In the genomic region with DNA sequence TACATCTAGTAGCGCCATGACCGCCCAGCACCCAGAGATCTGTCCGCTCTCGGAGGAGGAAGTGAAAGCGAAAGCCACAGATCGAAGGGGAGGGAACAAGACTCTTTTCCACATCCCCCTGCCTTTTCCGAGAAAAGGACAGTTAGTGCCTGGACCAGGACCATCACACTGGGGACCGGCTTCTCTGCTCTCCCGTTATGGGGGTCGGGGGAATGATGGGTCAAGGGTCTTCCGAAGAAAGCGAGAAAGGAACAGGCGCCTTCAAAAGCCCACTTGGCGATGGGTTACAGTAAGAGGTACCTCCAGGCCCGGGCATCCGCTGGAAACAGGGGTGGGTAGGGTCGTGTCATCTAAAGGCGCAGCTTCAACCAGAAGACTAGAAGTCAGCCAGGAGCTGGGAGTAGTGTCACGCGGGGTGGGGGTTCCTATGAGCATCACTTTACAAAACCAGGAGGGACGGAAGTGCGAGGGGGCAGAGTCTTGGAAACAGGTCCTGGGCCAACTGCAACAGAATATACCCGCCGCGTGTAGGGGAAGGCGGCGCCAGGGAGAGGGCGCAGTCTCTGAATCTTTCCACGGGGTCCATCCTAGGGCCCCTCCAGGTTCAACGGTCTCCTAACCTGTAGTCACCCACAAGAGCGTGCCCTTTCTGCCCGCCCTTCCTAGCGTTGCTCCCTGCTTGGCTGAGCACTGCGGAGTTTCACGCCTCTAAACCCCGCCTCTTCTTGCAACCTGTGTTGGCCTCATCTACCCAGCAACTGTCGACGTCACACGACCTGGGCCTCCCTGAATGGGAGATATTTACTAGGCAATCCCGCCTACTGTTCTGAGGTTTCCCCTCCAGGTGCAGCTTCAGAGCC, we compare ENCODE assay signal across 8 cellular contexts. TPM values are rescaled to one million over a fixed set of nuclear protein-coding genes. Genes with fewer than 3 reads are reported as not detected.
DNase-seq lines count a peak whose midpoint lies in the region; FAIRE-seq and TF ChIP-seq lines count a peak whose summit lies in the region.

PSMB8 (minus strand) TSS at position 69 of the 860 bp plus-strand sequence; CDS start at position 18, 51 bp downstream.

- no peak within 1 kb of the TSS for H2BK5ac ChIP-seq in neuronal stem cell (ENCODE audit: low read length)

- H3K18ac ChIP-seq in neuronal stem cell (ENCODE audit: low read length): peak within 1 kb of the TSS; percentile 89

- peak within 1 kb of the TSS; percentile 6 for H3K23ac ChIP-seq in neuronal stem cell (ENCODE audit: low read depth, low read length, poor library complexity)

- H3K27ac ChIP-seq in neuronal stem cell (replicated peaks; ENCODE audit: low read length) (no peak within 1 kb of the TSS), subcutaneous abdominal adipose tissue (ENCODE audit: low read depth, low read length) (peak within 1 kb of the TSS; percentile 96)

- CTCF ChIA-PET in HEK293T (lab: Yijun Ruan, JAX): interaction anchor here (1.9 kb wide), 1 partner anchor 24 kb away, joined by 7 read pairs; no protein-coding TSS in a partner anchor

- H4K91ac ChIP-seq in neuronal stem cell (ENCODE audit: low read depth, low read length, poor library complexity): no peak within 1 kb of the TSS

- peak within 1 kb of the TSS; percentile 6 for H2BK120ac ChIP-seq in neuronal stem cell (ENCODE audit: low read depth, low read length)

- peak within 1 kb of the TSS; percentile 49 to 76 for H3K4me3 ChIP-seq in neuronal stem cell (ENCODE audit: low read length in 2 of 2)
- peak within 1 kb of the TSS; percentile 77 to 94 (median 91) for H3K4me3 ChIP-seq in subcutaneous abdominal adipose tissue (ENCODE audit: low read depth in 1 of 5, low read length in 5 of 5)

- FAIRE-seq in frontal cortex (lab: Jason Lieb, UNC): no peak

- peak within 1 kb of the TSS; percentile 92 for H2AFZ ChIP-seq in neuronal stem cell (ENCODE audit: low read length)

- DNase-seq in GM04503 (ENCODE audit: low read depth) (peak; percentile 71), HEK293T (ENCODE audit: extremely low spot score) (peak; percentile 82), MV-4-11 (lab: John Stamatoyannopoulos, UW) (peak; percentile 94), SK-MEL-5 (ENCODE audit: low read depth, low spot score) (peak; percentile 95), frontal cortex (ENCODE audit: low spot score in 2 of 2) (peak; percentile 72 to 93), neuronal stem cell (ENCODE audit: low spot score) (peak; percentile 90)
- DNase-seq in activated naive CD4-positive, alpha-beta T cell treated with Interleukin-2 at 50 U/mL for 16 hours: peak; percentile 98

- no peak within 1 kb of the TSS for H2BK12ac ChIP-seq in neuronal stem cell (ENCODE audit: low read length)

- no peak within 1 kb of the TSS for H4K8ac ChIP-seq in neuronal stem cell (ENCODE audit: low read depth, low read length)

- H2AK5ac ChIP-seq in neuronal stem cell (ENCODE audit: low read depth, low read length): no peak within 1 kb of the TSS

- peak within 1 kb of the TSS; percentile 60 for H2BK15ac ChIP-seq in neuronal stem cell (ENCODE audit: low read length)

- peaks cover 0 to 1% of the 10 kb centered on the region in 2 donors for H3K4me1 ChIP-seq in neuronal stem cell (ENCODE audit: control insufficient read depth in 2 of 2, insufficient read depth in 1 of 2, low read depth in 1 of 2, low read length in 2 of 2)
- peaks cover 0 to 58% (median 34%) of the 10 kb centered on the region in 5 donors for H3K4me1 ChIP-seq in subcutaneous abdominal adipose tissue (ENCODE audit: control insufficient read depth in 5 of 5, insufficient read depth in 5 of 5, low read length in 5 of 5)

- no peaks in the 10 kb centered on the region for H3K79me1 ChIP-seq in neuronal stem cell (ENCODE audit: low read depth, low read length)

- H3K27me3 ChIP-seq in neuronal stem cell (ENCODE audit: control insufficient read depth in 3 of 3, insufficient read depth in 3 of 3, low read depth in 1 of 3, low read length in 3 of 3) (peaks cover 0 to 90% (median 28%) of the 10 kb centered on the region in 3 experiments), subcutaneous abdominal adipose tissue (ENCODE audit: control insufficient read depth in 5 of 5, insufficient read depth in 4 of 5, low read length in 5 of 5) (no peaks in the 10 kb centered on the region)

- WGBS in neuronal stem cell (ENCODE audit: extremely low coverage in 2 of 2, insufficient read length in 2 of 2, insufficient replicate concordance in 1 of 2), 2 donors: no CpG with 5 or more reads among the region's 40 CpGs

- H3K36me3 ChIP-seq in neuronal stem cell (replicated peaks in 1 of 2; ENCODE audit: control insufficient read depth in 2 of 2, insufficient read depth in 2 of 2, low read length in 2 of 2) (no peaks in the 10 kb centered on the region), subcutaneous abdominal adipose tissue (ENCODE audit: control insufficient read depth in 5 of 5, insufficient read depth in 5 of 5, low read length in 5 of 5) (peaks cover 5 to 64% (median 49%) of the 10 kb centered on the region in 5 donors)

- H3K14ac ChIP-seq in neuronal stem cell (ENCODE audit: low read length): peak within 1 kb of the TSS; percentile 82

- in situ Hi-C loops in SK-MEL-5 (cut with HindIII; ENCODE audit: low pct_unique_long_range_greater_than_20kb, low sequenced_read_pairs): no loop called here

- H3K9me3 ChIP-seq in neuronal stem cell (replicated peaks in 1 of 2; ENCODE audit: control insufficient read depth in 2 of 2, insufficient read depth in 1 of 2, low read depth in 1 of 2, low read length in 2 of 2): peaks cover 0 to 5% of the 10 kb centered on the region in 2 donors
- H3K9me3 ChIP-seq in subcutaneous abdominal adipose tissue (ENCODE audit: control insufficient read depth in 5 of 5, low read length in 5 of 5): no peaks in the 10 kb centered on the region

- POLR2A ChIA-PET in HEK293T (lab: Yijun Ruan, JAX): interaction anchor here (1.0 to 2.4 kb wide), 3 partner anchors 10 to 128 kb away, joined by 4 to 17 read pairs (median 5); partner anchors contain the start of genes PSMB9 and TAP1

- peak within 1 kb of the TSS; percentile 98 for H3K4me2 ChIP-seq in neuronal stem cell (ENCODE audit: insufficient read depth, low read length, poor library complexity, severe bottlenecking)

- H3K9ac ChIP-seq in neuronal stem cell (ENCODE audit: low read depth, low read length, poor library complexity) (peak within 1 kb of the TSS; percentile 76), subcutaneous abdominal adipose tissue (ENCODE audit: low read length in 5 of 5) (peak within 1 kb of the TSS; percentile 75 to 93 (median 81))

- H3K4ac ChIP-seq in neuronal stem cell (ENCODE audit: low read length): no peak within 1 kb of the TSS

TF ChIP-seq in HEK293T, 16 proteins besides CTCF, POLR2A, EP300 and RAD21:
- TF ChIP-seq NFRKB (IDR thresholded peaks at IDR 0.05) (no peak), SP1 (IDR thresholded peaks at IDR 0.05) (no peak), HDGF (IDR thresholded peaks at IDR 0.05; ENCODE audit: borderline replicate concordance) (no peak), ARNT (IDR thresholded peaks at IDR 0.05) (no peak), FOXA1 (IDR thresholded peaks at IDR 0.05) (no peak), CTBP1 (IDR thresholded peaks at IDR 0.05; ENCODE audit: borderline replicate concordance) (no peak), SUZ12 (IDR thresholded peaks at IDR 0.05) (no peak), TARDBP (IDR thresholded peaks at IDR 0.05) (no peak), BHLHE40 (IDR thresholded peaks at IDR 0.05; ENCODE audit: borderline replicate concordance) (no peak), FOXK2 (IDR thresholded peaks at IDR 0.05) (no peak), FOXM1 (IDR thresholded peaks at IDR 0.05; ENCODE audit: borderline replicate concordance) (no peak), ELF4 (IDR thresholded peaks at IDR 0.05) (no peak), LEF1 (IDR thresholded peaks at IDR 0.05; ENCODE audit: borderline replicate concordance) (no peak), L3MBTL2 (conservative IDR thresholded peaks at IDR 0.05) (no peak; the same call in 1 of the 2 replicates)

RNA-seq across cellular contexts. Expression of gene PSMB8, which starts in this region (rescaled TPM):
- 40.4 and 43.9 TPM in 2 replicates for total RNA-seq in SK-MEL-5 (2014; rRNA removed; shearing (Covaris generic))
- polyA plus RNA-seq in SK-MEL-5 (2015; cell fraction: cytosol; rRNA removed): 28.9 and 33.5 TPM in 2 replicates
- polyA plus RNA-seq in SK-MEL-5 (2015; cell fraction: nucleus; rRNA removed): 39.7 and 43.3 TPM in 2 replicates
- 3.3 TPM for total RNA-seq in frontal cortex
- polyA plus RNA-seq in neuronal stem cell (2013, experiment 1 of 2): 2.1 TPM
- 2.5 TPM for polyA plus RNA-seq in neuronal stem cell (2013, experiment 2 of 2)
